ENCODE assay signal across 16 cellular contexts in genomic region chr9:18675345-18675744, GRCh38.
"Had no signal": no experiment of that assay in that cellular context is flagged by ENCODE, and none has a peak within 500 bp of the region (broad histone marks: within the 10 kb centered on the region; RNA-seq: fewer than 3 reads in every experiment).

No MANE protein-coding gene starts in this region.

- DNase-seq: activated CD4-positive, alpha-beta memory T cell treated with anti-CD3 and anti-CD28 coated beads, Interleukin-2, amount 10 ng/mL, durations not matched to agents 7 days and 5 days; activated CD4-positive, alpha-beta T cell treated with anti-CD3 and anti-CD28 coated beads for 36 hours; activated effector memory CD4-positive, alpha-beta T cell treated with Interleukin-2 at 50 U/mL for 16 hours; activated T-cell treated with anti-CD3 and anti-CD28 coated beads, Interleukin-2, amount 50 U/mL, for 4 hours; foreskin melanocyte; kidney glomerular epithelial cell; nucleus accumbens; posterior cingulate gyrus; retina; stimulated activated CD4-positive, alpha-beta T cell treated with anti-CD3 and anti-CD28 coated beads, Interleukin-15, amount 100 ng/mL, for 24 hours; stimulated activated CD4-positive, alpha-beta T cell treated with anti-CD3 and anti-CD28 coated beads, Interleukin-4, amount 100 ng/mL, for 1 hour; stimulated activated naive B cell treated with anti-CD40 and anti-IgM and Interleukin-4, amounts not matched to agents 10 μg/mL and 1 μg/mL and 100 μg/mL, for 72 hours; thyroid gland had no signal

- H3K4me3 ChIP-seq: thyroid gland had no signal

- H3K27ac ChIP-seq: thyroid gland, VCaP had no signal

- H3K36me3 ChIP-seq: thyroid gland had no signal

- H3K27me3 ChIP-seq: thyroid gland had no signal

- H3K4me1 ChIP-seq: thyroid gland had no signal

- ATAC-seq: activated CD4-positive, alpha-beta T cell treated with anti-CD3 and anti-CD28 coated beads for 36 hours; activated naive CD4-positive, alpha-beta T cell treated with anti-CD3 and anti-CD28 coated beads, Interleukin-2, amount 50 U/mL, for 72 hours; activated T-cell treated with anti-CD3 and anti-CD28 coated beads, Interleukin-2, amount 50 U/mL, for 4 hours; natural killer cell treated with Interleukin-12 subunit alpha and Interleukin-12 subunit beta and Interleukin-15 and Interleukin-18, amount 100 ng/mL, for 72 hours; stimulated activated naive B cell treated with anti-CD40 and anti-IgM and Interleukin-4, amounts not matched to agents 10 μg/mL and 1 μg/mL and 100 μg/mL, for 72 hours had no signal

- H3K9me3 ChIP-seq: thyroid gland had no signal
